ENCODE assay signal across 10 cellular contexts in the genomic region with DNA sequence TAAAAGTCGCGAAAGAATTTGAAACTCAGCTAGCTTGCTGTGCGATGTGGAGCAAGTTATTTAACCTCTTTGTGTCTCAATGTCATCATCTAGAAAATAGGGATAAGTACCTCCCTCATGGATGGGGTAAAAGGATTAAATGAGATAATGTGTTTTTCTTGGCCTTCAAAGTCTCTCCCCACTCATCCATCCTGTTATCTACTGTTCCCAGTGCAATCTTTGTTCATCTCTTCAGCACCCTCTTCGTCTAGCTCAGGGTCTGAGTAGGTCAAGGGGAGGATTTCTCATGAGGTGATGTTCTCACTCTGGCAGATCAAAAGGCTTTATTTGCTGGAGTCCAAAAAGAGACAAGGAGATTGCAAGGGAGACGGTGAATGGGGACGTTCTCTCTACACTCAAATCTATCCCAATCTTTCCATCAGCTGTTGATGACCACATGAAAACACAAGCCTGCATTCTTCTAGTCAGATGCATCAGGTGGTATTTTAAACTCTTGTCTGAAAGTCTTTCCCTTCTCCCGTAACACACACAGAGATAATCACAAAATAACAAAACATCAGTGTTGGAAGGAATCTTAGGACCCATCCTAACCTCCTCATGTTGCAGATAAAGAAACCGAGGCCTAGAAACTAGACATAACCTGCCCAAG. TPM values are rescaled to one million over a fixed set of nuclear protein-coding genes. Genes with fewer than 3 reads are reported as not detected.
A peak's percentile ranks its signal among the peaks of the same experiment; 100 is the strongest.
DNase-seq lines count a peak whose midpoint lies in the region; FAIRE-seq and TF ChIP-seq lines count a peak whose summit lies in the region.
"Had no signal": no experiment of that assay in that cellular context is flagged by ENCODE, and none has a peak within 500 bp of the region (broad histone marks: within the 10 kb centered on the region; RNA-seq: fewer than 3 reads in every experiment).

No MANE protein-coding gene starts in this region.

- DNase-seq in T-helper 1 cell = no peak
- no peak for DNase-seq in immature natural killer cell
- no peak for DNase-seq in stomach
- no peak for DNase-seq in DMS153 treated with DMSO at 0.1 percent for 48 hours (lab: John Stamatoyannopoulos, UW; ENCODE audit: unreplicated experiment)
- DNase-seq in OCI-M2 (lab: John Stamatoyannopoulos, UW; ENCODE audit: unreplicated experiment) = no peak
- DNase-seq in urothelium cell line (ENCODE audit: low spot score) = no peak
- DNase-seq: SW 1271 had no signal

- no peak for TF ChIP-seq CTCF in stomach (IDR thresholded peaks at IDR 0.05)

- no peaks in the 10 kb centered on the region for H3K27me3 Mint-ChIP-seq in T-helper 1 cell treated with Interleukin-12 subunit alpha and Interleukin-12 subunit beta and Interleukin-4 antibody, amounts not matched to agents 30 μg/mL and 1 μg/mL, for 36 hours (ENCODE audit: low read depth)
- H3K27me3 Mint-ChIP-seq in activated naive CD8-positive, alpha-beta T cell = no peaks in the 10 kb centered on the region
- H3K27me3 Mint-ChIP-seq in immature natural killer cell (ENCODE audit: low read depth in 3 of 3) = peaks cover 0 to 2% (median 0%) of the 10 kb centered on the region in 3 donors

- H3K4me1 ChIP-seq in stomach = peaks cover 25 to 72% (median 51%) of the 10 kb centered on the region in 4 donors

- H3K27me3 ChIP-seq in stomach = no peaks in the 10 kb centered on the region

- H3K36me3 ChIP-seq in stomach = no peaks in the 10 kb centered on the region

- peak overlapping the region; percentile 98 for H3K4me3 Mint-ChIP-seq in T-helper 1 cell treated with Interleukin-12 subunit alpha and Interleukin-12 subunit beta and Interleukin-4 antibody, amounts not matched to agents 30 μg/mL and 1 μg/mL, for 36 hours
- peak overlapping the region; percentile 95 for H3K4me3 Mint-ChIP-seq in activated naive CD8-positive, alpha-beta T cell
- H3K4me3 Mint-ChIP-seq in immature natural killer cell = peak overlapping the region; percentile 94 to 99 (median 97)

- H3K36me3 Mint-ChIP-seq in T-helper 1 cell treated with Interleukin-12 subunit alpha and Interleukin-12 subunit beta and Interleukin-4 antibody, amounts not matched to agents 30 μg/mL and 1 μg/mL, for 36 hours (ENCODE audit: low read depth) = peaks cover 13% of the 10 kb centered on the region
- peaks cover 4% of the 10 kb centered on the region for H3K36me3 Mint-ChIP-seq in activated naive CD8-positive, alpha-beta T cell
- no peaks in the 10 kb centered on the region for H3K36me3 Mint-ChIP-seq in immature natural killer cell

- intact Hi-C loops in stomach (cut with DNase I; ENCODE audit: low total_unique reads) = no loop called here

- peak overlapping the region; percentile 81 to 97 (median 88) for H3K4me3 ChIP-seq in stomach

- peak overlapping the region; percentile 94 for H3K27ac Mint-ChIP-seq in T-helper 1 cell treated with Interleukin-12 subunit alpha and Interleukin-12 subunit beta and Interleukin-4 antibody, amounts not matched to agents 30 μg/mL and 1 μg/mL, for 36 hours
- peak overlapping the region; percentile 98 for H3K27ac Mint-ChIP-seq in activated naive CD8-positive, alpha-beta T cell
- peak overlapping the region; percentile 8 to 97 (median 93) for H3K27ac Mint-ChIP-seq in immature natural killer cell

- no peaks in the 10 kb centered on the region for H3K9me3 ChIP-seq in stomach

- H3K9me3 Mint-ChIP-seq in T-helper 1 cell treated with Interleukin-12 subunit alpha and Interleukin-12 subunit beta and Interleukin-4 antibody, amounts not matched to agents 30 μg/mL and 1 μg/mL, for 36 hours = no peaks in the 10 kb centered on the region
- H3K9me3 Mint-ChIP-seq in activated naive CD8-positive, alpha-beta T cell (ENCODE audit: low read depth) = no peaks in the 10 kb centered on the region
- H3K9me3 Mint-ChIP-seq in immature natural killer cell = no peaks in the 10 kb centered on the region

- TF ChIP-seq EP300 in stomach (IDR thresholded peaks at IDR 0.05) = no peak

- FAIRE-seq in urothelium cell line (lab: Jason Lieb, UNC) = no peak
- FAIRE-seq: A204.1 had no signal

- WGBS in stomach, 5 donors = 39 to 52% (median 49%) methylated on average over 8 of the region's 8 CpGs

- TF ChIP-seq POLR2A in stomach (IDR thresholded peaks at IDR 0.05) = no peak

- peak overlapping the region in 1 of 5 donors; percentile 96 for H3K27ac ChIP-seq in stomach

- peaks cover 59% of the 10 kb centered on the region for H3K4me1 Mint-ChIP-seq in T-helper 1 cell treated with Interleukin-12 subunit alpha and Interleukin-12 subunit beta and Interleukin-4 antibody, amounts not matched to agents 30 μg/mL and 1 μg/mL, for 36 hours (ENCODE audit: low read depth)
- peaks cover 64% of the 10 kb centered on the region for H3K4me1 Mint-ChIP-seq in activated naive CD8-positive, alpha-beta T cell (ENCODE audit: low read depth)
- H3K4me1 Mint-ChIP-seq in immature natural killer cell = peaks cover 45 to 64% of the 10 kb centered on the region in 2 donors

RNA-seq across cellular contexts. Expression of gene MESD, which starts 1.3 kb away (rescaled TPM):
- polyA plus RNA-seq in immature natural killer cell = 10 to 100 TPM; 22.3 to 39.6 (median 32.1) TPM
- 10 to 100 TPM; 11.2 to 34.8 (median 24.2) TPM for total RNA-seq in stomach
- 1 to 10 TPM; 5.5 to 10.0 (median 9.2) TPM for polyA plus RNA-seq in stomach

RNA-seq across cellular contexts. Expression of gene TLNRD1, which starts 12.5 kb away (rescaled TPM):
- polyA plus RNA-seq in immature natural killer cell = 1 to 10 TPM; 2.6 to 5.4 (median 3.4) TPM
- 10 to 100 TPM in 4 of 5 donors, 1 to 10 TPM in 1; 1.8 to 88.3 (median 21.0) TPM for total RNA-seq in stomach
- polyA plus RNA-seq in stomach = 1 to 10 TPM; 5.7 to 8.4 (median 6.9) TPM
